ENCODE assay signal across 8 cellular contexts in genomic region chr5:67222243-67223033, GRCh38. TPM values are rescaled to one million over a fixed set of nuclear protein-coding genes. Genes with fewer than 3 reads are reported as not detected.
DNase-seq lines count a peak whose midpoint lies in the region; ATAC-seq lines count a peak whose summit lies in the region.

No MANE protein-coding gene starts in this region.

- no peaks in the 10 kb centered on the region for H3K36me3 ChIP-seq in SK-N-MC (ENCODE audit: insufficient read depth, low read length)

- no peaks in the 10 kb centered on the region for H3K9me3 ChIP-seq in SK-N-MC (ENCODE audit: low read depth, low read length)

- DNase-seq in activated naive CD4-positive, alpha-beta T cell treated with anti-CD3 and anti-CD28 coated beads for 36 hours: no peak
- DNase-seq in activated naive CD4-positive, alpha-beta T cell treated with anti-CD3 and anti-CD28 coated beads, Interleukin-2, amount 50 U/mL, for 16 hours: no peak
- no peak for DNase-seq in SK-N-MC (ENCODE audit: low read depth, low spot score)
- no peak for DNase-seq in stimulated activated naive CD8-positive, alpha-beta T cell treated with anti-CD3 and anti-CD28 coated beads, Interleukin-15, amount 100 ng/mL, for 72 hours
- DNase-seq in OCI-M2 (lab: John Stamatoyannopoulos, UW; ENCODE audit: unreplicated experiment): no peak
- DNase-seq in activated gamma-delta T cell (lab: John Stamatoyannopoulos, UW): no peak

- ATAC-seq in HG02938 (IDR thresholded peaks at IDR 0.05; ENCODE audit: unreplicated experiment) (peak; percentile 46), esophagus mucosa (no peak)
- ATAC-seq in stimulated activated naive CD8-positive, alpha-beta T cell treated with anti-CD3 and anti-CD28 coated beads, Interleukin-15, amount 100 ng/mL, for 72 hours: peak; percentile 64

- H3K4me3 ChIP-seq in SK-N-MC: no peak overlapping the region

- no peak overlapping the region for H3K9ac ChIP-seq in SK-N-MC (ENCODE audit: insufficient read length)

- H3K27ac ChIP-seq in SK-N-MC: 0 out of 2 replicates have a peak overlapping the region, but pooled peaks have one; percentile 28

- H3K9me3 Mint-ChIP-seq in activated naive CD4-positive, alpha-beta T cell treated with anti-CD3 and anti-CD28 coated beads for 36 hours: no peaks in the 10 kb centered on the region
- H3K9me3 Mint-ChIP-seq in stimulated activated naive CD8-positive, alpha-beta T cell treated with anti-CD3 and anti-CD28 coated beads, Interleukin-15, amount 100 ng/mL, for 72 hours: no peaks in the 10 kb centered on the region

- H3K4me1 Mint-ChIP-seq in activated naive CD4-positive, alpha-beta T cell treated with anti-CD3 and anti-CD28 coated beads for 36 hours (ENCODE audit: low read depth): peaks cover 44% of the 10 kb centered on the region
- peaks cover 49% of the 10 kb centered on the region for H3K4me1 Mint-ChIP-seq in stimulated activated naive CD8-positive, alpha-beta T cell treated with anti-CD3 and anti-CD28 coated beads, Interleukin-15, amount 100 ng/mL, for 72 hours

- no peak overlapping the region for H3K4me3 Mint-ChIP-seq in activated naive CD4-positive, alpha-beta T cell treated with anti-CD3 and anti-CD28 coated beads for 36 hours
- H3K4me3 Mint-ChIP-seq in stimulated activated naive CD8-positive, alpha-beta T cell treated with anti-CD3 and anti-CD28 coated beads, Interleukin-15, amount 100 ng/mL, for 72 hours: peak overlapping the region; percentile 64 to 74

- intact Hi-C loops in activated naive CD4-positive, alpha-beta T cell treated with anti-CD3 and anti-CD28 coated beads for 36 hours (cut with micrococcal nuclease): no loop called here

- H3K27me3 Mint-ChIP-seq in activated naive CD4-positive, alpha-beta T cell treated with anti-CD3 and anti-CD28 coated beads for 36 hours (ENCODE audit: low read depth): no peaks in the 10 kb centered on the region
- no peaks in the 10 kb centered on the region for H3K27me3 Mint-ChIP-seq in stimulated activated naive CD8-positive, alpha-beta T cell treated with anti-CD3 and anti-CD28 coated beads, Interleukin-15, amount 100 ng/mL, for 72 hours

- peak overlapping the region; percentile 46 for H3K27ac Mint-ChIP-seq in activated naive CD4-positive, alpha-beta T cell treated with anti-CD3 and anti-CD28 coated beads for 36 hours
- peak overlapping the region; percentile 57 to 84 for H3K27ac Mint-ChIP-seq in stimulated activated naive CD8-positive, alpha-beta T cell treated with anti-CD3 and anti-CD28 coated beads, Interleukin-15, amount 100 ng/mL, for 72 hours

- H3K36me3 Mint-ChIP-seq in activated naive CD4-positive, alpha-beta T cell treated with anti-CD3 and anti-CD28 coated beads for 36 hours (ENCODE audit: low read depth): no peaks in the 10 kb centered on the region

- CTCF ChIA-PET in activated naive CD4-positive, alpha-beta T cell treated with anti-CD3 and anti-CD28 coated beads for 36 hours (lab: Charles Lee): interaction anchor here (0.7 to 2.7 kb wide), 5 partner anchors 13 to 69 kb away, joined by 3 to 9 read pairs (median 4); no protein-coding TSS in a partner anchor

RNA-seq across cellular contexts. Expression of gene CD180, which starts 25.8 kb away (rescaled TPM):
- not detected for total RNA-seq in activated naive CD4-positive, alpha-beta T cell treated with anti-CD3 and anti-CD28 coated beads for 36 hours
- total RNA-seq in esophagus mucosa: 0.24 TPM
